In the genomic region with DNA sequence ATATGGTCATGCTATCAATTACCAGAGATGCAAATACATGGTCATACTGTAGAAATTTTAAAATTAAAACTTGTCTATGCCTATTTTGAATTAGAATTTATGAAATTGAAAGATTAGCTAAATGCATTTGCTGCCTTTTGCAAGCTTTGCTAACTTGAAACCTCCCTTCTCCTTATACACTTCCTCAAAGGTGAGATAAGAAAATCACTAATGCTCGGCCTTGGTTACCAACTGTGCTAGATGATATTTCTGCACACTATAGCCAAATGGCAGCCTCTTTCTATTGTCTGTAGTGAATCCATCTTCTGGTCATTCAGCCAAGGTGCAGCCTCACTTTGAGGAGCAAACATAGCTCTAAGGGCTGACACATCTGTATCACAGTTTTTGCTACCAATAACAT, we compare ENCODE assay signal across 28 cellular contexts.
"Had no signal": no experiment of that assay in that cellular context is flagged by ENCODE, and none has a peak within 500 bp of the region (broad histone marks: within the 10 kb centered on the region; RNA-seq: fewer than 3 reads in every experiment).

No MANE protein-coding gene starts in this region.

- H3K4me3 ChIP-seq: esophagus squamous epithelium, heart right ventricle, left lung, mucosa of descending colon, neural progenitor cell, prostate gland, right atrium auricular region, smooth muscle cell, testis, tibial artery had no signal

- H3K36me3 ChIP-seq: esophagus squamous epithelium, heart right ventricle, left lung, neural progenitor cell, prostate gland, right atrium auricular region, tibial artery had no signal

- H3K4me2 ChIP-seq: neural progenitor cell, smooth muscle cell had no signal

- H3K9me3 ChIP-seq: heart right ventricle, left lung, mucosa of descending colon, prostate gland, right atrium auricular region, testis, tibial artery had no signal

- H3K4me1 ChIP-seq: neural progenitor cell, prostate gland, right atrium auricular region, testis, tibial artery had no signal

- ATAC-seq: effector memory CD8-positive, alpha-beta T cell; heart right ventricle; left cardiac atrium; left lung; mucosa of descending colon; naive thymus-derived CD4-positive, alpha-beta T cell; sciatic nerve; stimulated activated effector memory CD8-positive, alpha-beta T cell treated with anti-CD3 and anti-CD28 coated beads, Interleukin-12 subunit alpha, Interleukin-12 subunit beta, amount 100 ng/mL, for 72 hours; stimulated activated naive CD8-positive, alpha-beta T cell treated with anti-CD3 and anti-CD28 coated beads, Interleukin-15, Interleukin-2, amounts not matched to agents 100 U/mL and 50 U/mL, for 24 hours had no signal

- H2AFZ ChIP-seq: neural progenitor cell had no signal

- H3K27me3 ChIP-seq: esophagus squamous epithelium, left lung, neural progenitor cell, right atrium auricular region, testis, tibial artery had no signal

- H3K9ac ChIP-seq: neural progenitor cell had no signal

- H3K27ac ChIP-seq: heart right ventricle, left lung, neural progenitor cell, prostate gland, right atrium auricular region, testis, tibial artery had no signal

- DNase-seq: cortex of kidney; effector memory CD8-positive, alpha-beta T cell; erythroblast; esophagus squamous epithelium; foreskin melanocyte; glutamatergic neuron; heart right ventricle; hippocampal formation; left cardiac atrium; left lung; mesenchymal stem cell; mucosa of descending colon; naive thymus-derived CD4-positive, alpha-beta T cell; nucleus accumbens; stimulated activated CD4-positive, alpha-beta T cell treated with anti-CD3 and anti-CD28 coated beads, Interleukin-12 subunit alpha, Interleukin-12 subunit beta, amount 100 ng/mL, for 4 hours; stimulated activated CD4-positive, alpha-beta T cell treated with anti-CD3 and anti-CD28 coated beads, Interleukin-1b, Interleukin-23, amount 100 ng/mL, for 48 hours; stimulated activated CD4-positive, alpha-beta T cell treated with anti-CD3 and anti-CD28 coated beads, Interleukin-4, amount 100 ng/mL, for 24 hours; stimulated activated naive CD8-positive, alpha-beta T cell treated with anti-CD3 and anti-CD28 coated beads, Interleukin-15, Interleukin-2, amounts not matched to agents 100 U/mL and 50 U/mL, for 24 hours; substantia nigra; testis; tibial artery had no signal

- FAIRE-seq: islet of Langerhans had no signal
